Comparison of ENCODE assay signal across 16 cellular contexts in genomic region chr6:46438245-46438644, GRCh38. TPM values are rescaled to one million over a fixed set of nuclear protein-coding genes. Genes with fewer than 3 reads are reported as not detected.
"Had no signal": no experiment of that assay in that cellular context is flagged by ENCODE, and none has a peak within 500 bp of the region (broad histone marks: within the 10 kb centered on the region; RNA-seq: fewer than 3 reads in every experiment).

No MANE protein-coding gene starts in this region.

- DNase-seq: activated CD4-positive, alpha-beta memory T cell treated with anti-CD3 and anti-CD28 coated beads, Interleukin-2, amount 10 ng/mL, durations not matched to agents 7 days and 5 days; activated gamma-delta T cell treated with Interleukin-2 at 50 U/mL for 16 hours; activated naive CD8-positive, alpha-beta T cell treated with anti-CD3 and anti-CD28 coated beads for 36 hours; activated T-cell treated with anti-CD3 and anti-CD28 coated beads, Interleukin-2, amount 50 U/mL, for 72 hours; cortex of kidney; effector memory CD8-positive, alpha-beta T cell; hypothalamus; occipital lobe; stimulated activated CD4-positive, alpha-beta T cell treated with anti-CD3 and anti-CD28 coated beads, Interleukin-4, amount 100 ng/mL, for 4 hours; stimulated activated naive CD8-positive, alpha-beta T cell treated with anti-CD3 and anti-CD28 coated beads, Interleukin-15, amount 100 ng/mL, for 72 hours; SW 1271 had no signal

- H3K9me3 Mint-ChIP-seq: activated CD4-positive, alpha-beta memory T cell treated with anti-CD3 and anti-CD28 coated beads, Interleukin-2, amount 10 ng/mL, durations not matched to agents 7 days and 5 days; activated naive CD8-positive, alpha-beta T cell treated with anti-CD3 and anti-CD28 coated beads for 36 hours; activated T-cell treated with anti-CD3 and anti-CD28 coated beads, Interleukin-2, amount 50 U/mL, for 72 hours; effector memory CD8-positive, alpha-beta T cell; natural killer cell treated with Interleukin-12 subunit alpha and Interleukin-12 subunit beta and Interleukin-15 and Interleukin-18, amount 100 ng/mL, for 72 hours had no signal

- H3K27me3 ChIP-seq: SJSA1 had no signal

- H3K36me3 Mint-ChIP-seq: activated naive CD8-positive, alpha-beta T cell treated with anti-CD3 and anti-CD28 coated beads for 36 hours; natural killer cell treated with Interleukin-12 subunit alpha and Interleukin-12 subunit beta and Interleukin-15 and Interleukin-18, amount 100 ng/mL, for 72 hours had no signal

- H3K4me3 ChIP-seq: lung, SJSA1 had no signal

- H3K4me1 Mint-ChIP-seq: activated CD4-positive, alpha-beta memory T cell treated with anti-CD3 and anti-CD28 coated beads, Interleukin-2, amount 10 ng/mL, durations not matched to agents 7 days and 5 days; activated naive CD8-positive, alpha-beta T cell treated with anti-CD3 and anti-CD28 coated beads for 36 hours; stimulated activated naive CD8-positive, alpha-beta T cell treated with anti-CD3 and anti-CD28 coated beads, Interleukin-15, amount 100 ng/mL, for 72 hours had no signal

- ATAC-seq: activated T-cell treated with anti-CD3 and anti-CD28 coated beads, Interleukin-2, amount 50 U/mL, for 72 hours; effector memory CD8-positive, alpha-beta T cell; stimulated activated naive CD8-positive, alpha-beta T cell treated with anti-CD3 and anti-CD28 coated beads, Interleukin-15, amount 100 ng/mL, for 72 hours had no signal

- H3K36me3 ChIP-seq: SJSA1 had no signal

- H3K4me3 Mint-ChIP-seq: activated CD4-positive, alpha-beta memory T cell treated with anti-CD3 and anti-CD28 coated beads, Interleukin-2, amount 10 ng/mL, durations not matched to agents 7 days and 5 days; activated naive CD8-positive, alpha-beta T cell treated with anti-CD3 and anti-CD28 coated beads for 36 hours; activated T-cell treated with anti-CD3 and anti-CD28 coated beads, Interleukin-2, amount 50 U/mL, for 72 hours; effector memory CD8-positive, alpha-beta T cell; natural killer cell treated with Interleukin-12 subunit alpha and Interleukin-12 subunit beta and Interleukin-15 and Interleukin-18, amount 100 ng/mL, for 72 hours; stimulated activated naive CD8-positive, alpha-beta T cell treated with anti-CD3 and anti-CD28 coated beads, Interleukin-15, amount 100 ng/mL, for 72 hours had no signal

- H3K27ac ChIP-seq: epithelial cell of prostate, SJSA1 had no signal

- H3K9me3 ChIP-seq: SJSA1 had no signal

- FAIRE-seq: bronchial epithelial cell had no signal

- H3K27ac Mint-ChIP-seq: activated CD4-positive, alpha-beta memory T cell treated with anti-CD3 and anti-CD28 coated beads, Interleukin-2, amount 10 ng/mL, durations not matched to agents 7 days and 5 days; activated naive CD8-positive, alpha-beta T cell treated with anti-CD3 and anti-CD28 coated beads for 36 hours; activated T-cell treated with anti-CD3 and anti-CD28 coated beads, Interleukin-2, amount 50 U/mL, for 72 hours; effector memory CD8-positive, alpha-beta T cell; natural killer cell treated with Interleukin-12 subunit alpha and Interleukin-12 subunit beta and Interleukin-15 and Interleukin-18, amount 100 ng/mL, for 72 hours; stimulated activated naive CD8-positive, alpha-beta T cell treated with anti-CD3 and anti-CD28 coated beads, Interleukin-15, amount 100 ng/mL, for 72 hours had no signal

RNA-seq across cellular contexts. Expression of gene RCAN2, which starts 53.0 kb away (rescaled TPM):
- total RNA-seq: activated naive CD8-positive, alpha-beta T cell treated with anti-CD3 and anti-CD28 coated beads for 36 hours had no signal
